Comparison of ENCODE assay signal across 11 cellular contexts in the genomic region with DNA sequence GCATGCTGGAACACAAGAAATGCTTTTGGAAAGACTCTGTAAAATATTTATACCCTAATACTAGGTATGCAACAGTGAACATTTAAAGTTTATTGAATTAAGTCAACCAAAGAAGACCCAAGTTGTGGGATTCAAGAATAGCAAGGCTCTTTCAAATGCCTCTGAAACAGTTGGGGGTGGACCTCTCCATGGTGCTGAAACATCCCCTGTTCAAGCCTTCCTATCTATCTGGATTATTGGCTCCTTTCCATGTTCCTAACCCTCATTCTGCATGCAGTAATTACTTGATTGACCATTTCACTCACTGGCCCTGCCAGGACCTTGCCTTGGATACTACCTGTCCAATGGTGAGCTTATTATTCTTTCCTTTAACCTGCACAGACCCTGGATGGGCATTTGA.
A peak's percentile ranks its signal among the peaks of the same experiment; 100 is the strongest.
DNase-seq lines count a peak whose midpoint lies in the region; ATAC-seq and TF ChIP-seq lines count a peak whose summit lies in the region.
"Had no signal": no experiment of that assay in that cellular context is flagged by ENCODE, and none has a peak within 500 bp of the region (broad histone marks: within the 10 kb centered on the region; RNA-seq: fewer than 3 reads in every experiment).

No MANE protein-coding gene starts in this region.

- H3K27ac Mint-ChIP-seq in HFFc6: no peak overlapping the region

- no peaks in the 10 kb centered on the region for H3K9me2 ChIP-seq in SK-N-SH

- H3K4me2 ChIP-seq in SK-N-SH: no peak overlapping the region

- H4K20me1 ChIP-seq in SK-N-SH (ENCODE audit: insufficient read depth): no peaks in the 10 kb centered on the region

- no peak overlapping the region for H3K4me3 Mint-ChIP-seq in HFFc6

- H3K27me3 ChIP-seq in SK-N-SH (ENCODE audit: insufficient read depth) (no peaks in the 10 kb centered on the region), upper lobe of right lung (no peaks in the 10 kb centered on the region)
- H3K27me3 ChIP-seq: heart right ventricle, vagina had no signal

- H3K4me1 Mint-ChIP-seq in HFFc6 (ENCODE audit: low read depth): no peaks in the 10 kb centered on the region

- POLR2A ChIA-PET in SK-N-SH (lab: Yijun Ruan, JAX): no interaction called here

- H3K9ac ChIP-seq in SK-N-SH: no peak overlapping the region

- no peaks in the 10 kb centered on the region for H3F3A ChIP-seq in SK-N-SH (replicated peaks; ENCODE audit: insufficient read depth)

- no peaks in the 10 kb centered on the region for H3K4me1 ChIP-seq in SK-N-SH (ENCODE audit: control insufficient read depth in 1 of 2, insufficient read depth in 2 of 2, low read depth in 1 of 2, low read length in 1 of 2)
- no peaks in the 10 kb centered on the region for H3K4me1 ChIP-seq in upper lobe of right lung
- H3K4me1 ChIP-seq: heart right ventricle, vagina had no signal

- no peak for ATAC-seq in SK-N-SH treated with all-trans-retinoic acid at 6 μM for 48 hours
- ATAC-seq in HG02885 (IDR thresholded peaks at IDR 0.05; ENCODE audit: poor library complexity, unreplicated experiment): no peak
- ATAC-seq in upper lobe of right lung: no peak
- ATAC-seq: heart right ventricle had no signal

- H3K36me3 Mint-ChIP-seq in HFFc6 (ENCODE audit: low read depth): no peaks in the 10 kb centered on the region

- no peaks in the 10 kb centered on the region for H3K9me3 ChIP-seq in SK-N-SH
- H3K9me3 ChIP-seq in upper lobe of right lung: no peaks in the 10 kb centered on the region
- H3K9me3 ChIP-seq: heart right ventricle, vagina had no signal

- H3K79me2 ChIP-seq in SK-N-SH (ENCODE audit: insufficient read depth): no peaks in the 10 kb centered on the region

- no peak overlapping the region for H2AFZ ChIP-seq in SK-N-SH (ENCODE audit: low read depth)

- H3K36me3 ChIP-seq in SK-N-SH (replicated peaks in 1 of 2; ENCODE audit: control insufficient read depth in 1 of 2, insufficient read depth in 2 of 2, low read length in 1 of 2) (no peaks in the 10 kb centered on the region), upper lobe of right lung (no peaks in the 10 kb centered on the region)
- H3K36me3 ChIP-seq: heart right ventricle, vagina had no signal

- TF ChIP-seq RAD21 in SK-N-SH (IDR thresholded peaks at IDR 0.05; ENCODE audit: low read length): no peak

- H3K9me3 Mint-ChIP-seq in HFFc6: peaks cover 31% of the 10 kb centered on the region

- intact Hi-C loops in upper lobe of right lung (cut with DNase I): no loop called here

- no peak for DNase-seq in SK-N-SH
- DNase-seq in NCI-H69 (lab: John Stamatoyannopoulos, UW): peak; percentile 26
- DNase-seq in dermis blood vessel endothelial cell: peak; percentile 40
- peak; percentile 30 for DNase-seq in renal cortical epithelial cell (ENCODE audit: low read depth)
- DNase-seq in HFFc6: no peak
- DNase-seq in upper lobe of right lung: no peak
- DNase-seq: NCI-H1105 had no signal

- H3K27ac ChIP-seq in SK-N-SH (ENCODE audit: low read depth in 2 of 2, low read length in 1 of 2) (no peak overlapping the region), upper lobe of right lung (no peak overlapping the region)
- H3K27ac ChIP-seq: heart right ventricle, vagina had no signal

- no peak for TF ChIP-seq CTCF in SK-N-SH (IDR thresholded peaks at IDR 0.05)
- no peak for TF ChIP-seq CTCF in HFFc6 (IDR thresholded peaks at IDR 0.05)
- TF ChIP-seq CTCF in upper lobe of right lung (IDR thresholded peaks at IDR 0.05): no peak

- H3K4me3 ChIP-seq in SK-N-SH (ENCODE audit: low read depth in 2 of 2, low read length in 1 of 2) (no peak overlapping the region), upper lobe of right lung (no peak overlapping the region)
- H3K4me3 ChIP-seq: heart right ventricle, vagina had no signal

- H3K27me3 Mint-ChIP-seq in HFFc6 (ENCODE audit: insufficient read depth): peaks cover 1% of the 10 kb centered on the region; the same call in 1 of the 2 replicates

- TF ChIP-seq EP300 in SK-N-SH (IDR thresholded peaks at IDR 0.05; ENCODE audit: borderline replicate concordance in 1 of 2, low read depth in 1 of 2, low read length in 1 of 2): no peak

- CTCF ChIA-PET in SK-N-SH (lab: Yijun Ruan, JAX): no interaction called here

TF ChIP-seq in SK-N-SH, 30 proteins besides CTCF, POLR2A, EP300 and RAD21:
- no peak for TF ChIP-seq TAF1 (IDR thresholded peaks at IDR 0.05; ENCODE audit: borderline replicate concordance, low read depth, low read length)
- TF ChIP-seq, protein P1, sequence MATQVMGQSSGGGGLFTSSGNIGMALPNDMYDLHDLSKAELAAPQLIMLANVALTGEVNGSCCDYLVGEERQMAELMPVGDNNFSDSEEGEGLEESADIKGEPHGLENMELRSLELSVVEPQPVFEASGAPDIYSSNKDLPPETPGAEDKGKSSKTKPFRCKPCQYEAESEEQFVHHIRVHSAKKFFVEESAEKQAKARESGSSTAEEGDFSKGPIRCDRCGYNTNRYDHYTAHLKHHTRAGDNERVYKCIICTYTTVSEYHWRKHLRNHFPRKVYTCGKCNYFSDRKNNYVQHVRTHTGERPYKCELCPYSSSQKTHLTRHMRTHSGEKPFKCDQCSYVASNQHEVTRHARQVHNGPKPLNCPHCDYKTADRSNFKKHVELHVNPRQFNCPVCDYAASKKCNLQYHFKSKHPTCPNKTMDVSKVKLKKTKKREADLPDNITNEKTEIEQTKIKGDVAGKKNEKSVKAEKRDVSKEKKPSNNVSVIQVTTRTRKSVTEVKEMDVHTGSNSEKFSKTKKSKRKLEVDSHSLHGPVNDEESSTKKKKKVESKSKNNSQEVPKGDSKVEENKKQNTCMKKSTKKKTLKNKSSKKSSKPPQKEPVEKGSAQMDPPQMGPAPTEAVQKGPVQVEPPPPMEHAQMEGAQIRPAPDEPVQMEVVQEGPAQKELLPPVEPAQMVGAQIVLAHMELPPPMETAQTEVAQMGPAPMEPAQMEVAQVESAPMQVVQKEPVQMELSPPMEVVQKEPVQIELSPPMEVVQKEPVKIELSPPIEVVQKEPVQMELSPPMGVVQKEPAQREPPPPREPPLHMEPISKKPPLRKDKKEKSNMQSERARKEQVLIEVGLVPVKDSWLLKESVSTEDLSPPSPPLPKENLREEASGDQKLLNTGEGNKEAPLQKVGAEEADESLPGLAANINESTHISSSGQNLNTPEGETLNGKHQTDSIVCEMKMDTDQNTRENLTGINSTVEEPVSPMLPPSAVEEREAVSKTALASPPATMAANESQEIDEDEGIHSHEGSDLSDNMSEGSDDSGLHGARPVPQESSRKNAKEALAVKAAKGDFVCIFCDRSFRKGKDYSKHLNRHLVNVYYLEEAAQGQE (IDR thresholded peaks at IDR 0.05; ENCODE audit: low read depth, low read length): peak; percentile 83
TF ChIP-seq in SK-N-SH: peak in this region for 1.

TF ChIP-seq in SK-N-SH treated with all-trans-retinoic acid at 6 μM for 48 hours, 23 proteins besides CTCF, POLR2A, EP300 and RAD21:
- TF ChIP-seq CSDC2 (CRISPR knock-in tag; IDR thresholded peaks at IDR 0.05) (no peak), SNAI2 (CRISPR knock-in tag; IDR thresholded peaks at IDR 0.05) (no peak), PPARA (CRISPR knock-in tag; IDR thresholded peaks at IDR 0.05; ENCODE audit: borderline replicate concordance) (no peak), OSR1 (CRISPR knock-in tag; IDR thresholded peaks at IDR 0.05) (no peak), GLIS3 (CRISPR knock-in tag; IDR thresholded peaks at IDR 0.05) (no peak), RARB (CRISPR knock-in tag; IDR thresholded peaks at IDR 0.05) (no peak), ZNF8 (CRISPR knock-in tag; IDR thresholded peaks at IDR 0.05) (no peak)
- TF ChIP-seq, protein P2, sequence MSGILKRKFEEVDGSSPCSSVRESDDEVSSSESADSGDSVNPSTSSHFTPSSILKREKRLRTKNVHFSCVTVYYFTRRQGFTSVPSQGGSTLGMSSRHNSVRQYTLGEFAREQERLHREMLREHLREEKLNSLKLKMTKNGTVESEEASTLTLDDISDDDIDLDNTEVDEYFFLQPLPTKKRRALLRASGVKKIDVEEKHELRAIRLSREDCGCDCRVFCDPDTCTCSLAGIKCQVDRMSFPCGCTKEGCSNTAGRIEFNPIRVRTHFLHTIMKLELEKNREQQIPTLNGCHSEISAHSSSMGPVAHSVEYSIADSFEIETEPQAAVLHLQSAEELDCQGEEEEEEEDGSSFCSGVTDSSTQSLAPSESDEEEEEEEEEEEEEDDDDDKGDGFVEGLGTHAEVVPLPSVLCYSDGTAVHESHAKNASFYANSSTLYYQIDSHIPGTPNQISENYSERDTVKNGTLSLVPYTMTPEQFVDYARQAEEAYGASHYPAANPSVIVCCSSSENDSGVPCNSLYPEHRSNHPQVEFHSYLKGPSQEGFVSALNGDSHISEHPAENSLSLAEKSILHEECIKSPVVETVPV (CRISPR knock-in tag; IDR thresholded peaks at IDR 0.05): no peak
- TF ChIP-seq, protein P3, sequence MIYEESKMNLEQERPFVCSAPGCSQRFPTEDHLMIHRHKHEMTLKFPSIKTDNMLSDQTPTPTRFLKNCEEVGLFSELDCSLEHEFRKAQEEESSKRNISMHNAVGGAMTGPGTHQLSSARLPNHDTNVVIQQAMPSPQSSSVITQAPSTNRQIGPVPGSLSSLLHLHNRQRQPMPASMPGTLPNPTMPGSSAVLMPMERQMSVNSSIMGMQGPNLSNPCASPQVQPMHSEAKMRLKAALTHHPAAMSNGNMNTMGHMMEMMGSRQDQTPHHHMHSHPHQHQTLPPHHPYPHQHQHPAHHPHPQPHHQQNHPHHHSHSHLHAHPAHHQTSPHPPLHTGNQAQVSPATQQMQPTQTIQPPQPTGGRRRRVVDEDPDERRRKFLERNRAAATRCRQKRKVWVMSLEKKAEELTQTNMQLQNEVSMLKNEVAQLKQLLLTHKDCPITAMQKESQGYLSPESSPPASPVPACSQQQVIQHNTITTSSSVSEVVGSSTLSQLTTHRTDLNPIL (CRISPR knock-in tag; IDR thresholded peaks at IDR 0.05; ENCODE audit: low read depth): no peak
- TF ChIP-seq, protein P4, sequence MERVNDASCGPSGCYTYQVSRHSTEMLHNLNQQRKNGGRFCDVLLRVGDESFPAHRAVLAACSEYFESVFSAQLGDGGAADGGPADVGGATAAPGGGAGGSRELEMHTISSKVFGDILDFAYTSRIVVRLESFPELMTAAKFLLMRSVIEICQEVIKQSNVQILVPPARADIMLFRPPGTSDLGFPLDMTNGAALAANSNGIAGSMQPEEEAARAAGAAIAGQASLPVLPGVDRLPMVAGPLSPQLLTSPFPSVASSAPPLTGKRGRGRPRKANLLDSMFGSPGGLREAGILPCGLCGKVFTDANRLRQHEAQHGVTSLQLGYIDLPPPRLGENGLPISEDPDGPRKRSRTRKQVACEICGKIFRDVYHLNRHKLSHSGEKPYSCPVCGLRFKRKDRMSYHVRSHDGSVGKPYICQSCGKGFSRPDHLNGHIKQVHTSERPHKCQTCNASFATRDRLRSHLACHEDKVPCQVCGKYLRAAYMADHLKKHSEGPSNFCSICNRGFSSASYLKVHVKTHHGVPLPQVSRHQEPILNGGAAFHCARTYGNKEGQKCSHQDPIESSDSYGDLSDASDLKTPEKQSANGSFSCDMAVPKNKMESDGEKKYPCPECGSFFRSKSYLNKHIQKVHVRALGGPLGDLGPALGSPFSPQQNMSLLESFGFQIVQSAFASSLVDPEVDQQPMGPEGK (CRISPR knock-in tag; IDR thresholded peaks at IDR 0.05; ENCODE audit: borderline replicate concordance): no peak

Comparison
In these comparisons a context has a peak if more than half of its experiments do, and no peak if none do; other contexts are left out.
1. DNase-seq: peak in NCI-H69 (single experiment), dermis blood vessel endothelial cell (single experiment) and renal cortical epithelial cell (single experiment); none in SK-N-SH (single experiment), HFFc6 (single experiment) and upper lobe of right lung (single experiment).